In the genomic region with DNA sequence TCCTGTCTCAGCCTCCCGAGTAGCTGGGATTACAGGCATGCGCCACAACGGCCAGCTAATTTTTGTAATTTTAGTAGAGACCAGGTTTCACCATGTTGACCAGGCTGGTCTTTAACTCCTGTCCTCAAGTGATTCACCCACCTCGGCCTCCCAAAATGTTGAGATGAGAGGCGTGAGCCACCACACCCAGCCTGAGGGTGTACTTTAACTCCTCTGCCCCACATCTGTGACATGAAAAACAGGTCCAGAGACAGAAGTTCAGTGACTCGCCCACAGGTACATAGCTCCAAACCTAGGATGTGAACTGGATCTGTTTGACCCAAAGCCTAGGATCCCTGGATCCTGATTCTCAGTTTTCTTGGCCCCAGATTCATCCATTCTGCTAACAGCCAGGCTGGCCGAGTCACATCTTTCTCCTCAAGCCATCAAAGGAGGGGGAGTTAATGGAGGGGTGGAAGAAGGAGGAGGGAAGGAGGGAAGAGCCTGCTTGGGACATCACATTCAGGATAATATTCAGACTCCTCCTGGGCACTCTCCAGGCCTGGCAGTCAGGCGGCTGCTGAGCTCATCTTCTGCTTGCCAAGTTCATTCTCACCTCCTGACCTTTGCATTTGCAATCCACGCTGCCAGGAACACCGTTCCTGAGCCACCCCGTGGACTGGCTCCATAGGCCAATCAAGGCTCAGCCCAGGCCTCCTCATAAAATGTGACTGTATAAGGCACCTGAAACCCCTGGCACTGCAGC, we compare ENCODE assay signal across 10 cellular contexts. TPM values are rescaled to one million over a fixed set of nuclear protein-coding genes. Genes with fewer than 3 reads are reported as not detected.
DNase-seq lines count a peak whose midpoint lies in the region; ATAC-seq and TF ChIP-seq lines count a peak whose summit lies in the region.
"Had no signal": no experiment of that assay in that cellular context is flagged by ENCODE, and none has a peak within 500 bp of the region (broad histone marks: within the 10 kb centered on the region; RNA-seq: fewer than 3 reads in every experiment).

No MANE protein-coding gene starts in this region.

- DNase-seq in A172 (ENCODE audit: low spot score), result peak; percentile 74
- peak in 2 of 3 donors; percentile 66 to 79 for DNase-seq in Peyer's patch
- peak; percentile 96 for DNase-seq in fibroblast of mammary gland (ENCODE audit: low read depth)
- no peak for DNase-seq in iPS-NIHi7 (ENCODE audit: extremely low spot score)
- DNase-seq in dorsolateral prefrontal cortex, result no peak
- no peak for DNase-seq in activated T-helper 2 cell treated with anti-CD3 and anti-CD28 coated beads, Interferon-gamma antibody, Interleukin-2, Interleukin-4, amounts not matched to agents 10 μg/mL and 5 μg/mL and 100 μg/mL, durations not matched to agents 14 hours and 24 hours and 36 hours (ENCODE audit: low spot score)
- no peak for DNase-seq in CD4-positive, alpha-beta T cell
- DNase-seq: activated T-cell treated with anti-CD3 and anti-CD28 coated beads, Interleukin-2, amount 50 U/mL, for 72 hours; BE2C had no signal

- H3K4me1 Mint-ChIP-seq in nephron, result peaks cover 33% of the 10 kb centered on the region
- H3K4me1 Mint-ChIP-seq in activated T-helper 2 cell treated with anti-CD3 and anti-CD28 coated beads, Interferon-gamma antibody, Interleukin-2, Interleukin-4, amounts not matched to agents 10 μg/mL and 5 μg/mL and 100 μg/mL, durations not matched to agents 14 hours and 24 hours and 36 hours (ENCODE audit: low read depth), result peaks cover 19% of the 10 kb centered on the region
- H3K4me1 Mint-ChIP-seq in CD4-positive, alpha-beta T cell (ENCODE audit: low read depth), result peaks cover 17% of the 10 kb centered on the region

- CTCF ChIA-PET in CD4-positive, alpha-beta T cell (lab: Charles Lee), result no interaction called here

- no peaks in the 10 kb centered on the region for H3K9me3 ChIP-seq in Peyer's patch
- H3K9me3 ChIP-seq in CD4-positive, alpha-beta T cell (ENCODE audit: control insufficient read depth, low read length), result no peaks in the 10 kb centered on the region
- H3K9me3 ChIP-seq: BE2C had no signal

- peaks cover 0 to 21% (median 7%) of the 10 kb centered on the region in 4 donors for H3K4me1 ChIP-seq in Peyer's patch

- POLR2A ChIA-PET in CD4-positive, alpha-beta T cell (lab: Charles Lee), result no interaction called here

- H3K27me3 Mint-ChIP-seq in nephron (ENCODE audit: low read depth), result no peaks in the 10 kb centered on the region
- no peaks in the 10 kb centered on the region for H3K27me3 Mint-ChIP-seq in activated T-helper 2 cell treated with anti-CD3 and anti-CD28 coated beads, Interferon-gamma antibody, Interleukin-2, Interleukin-4, amounts not matched to agents 10 μg/mL and 5 μg/mL and 100 μg/mL, durations not matched to agents 14 hours and 24 hours and 36 hours (ENCODE audit: low read depth)
- H3K27me3 Mint-ChIP-seq in CD4-positive, alpha-beta T cell, result no peaks in the 10 kb centered on the region

- peaks cover 4% of the 10 kb centered on the region for H3K36me3 Mint-ChIP-seq in nephron (ENCODE audit: low read depth)
- peaks cover 37% of the 10 kb centered on the region for H3K36me3 Mint-ChIP-seq in activated T-helper 2 cell treated with anti-CD3 and anti-CD28 coated beads, Interferon-gamma antibody, Interleukin-2, Interleukin-4, amounts not matched to agents 10 μg/mL and 5 μg/mL and 100 μg/mL, durations not matched to agents 14 hours and 24 hours and 36 hours (ENCODE audit: low read depth)
- peaks cover 4% of the 10 kb centered on the region for H3K36me3 Mint-ChIP-seq in CD4-positive, alpha-beta T cell (ENCODE audit: low read depth)

- H3K27ac Mint-ChIP-seq in nephron, result peak overlapping the region; percentile 87 to 93 (median 93)
- no peak overlapping the region for H3K27ac Mint-ChIP-seq in activated T-helper 2 cell treated with anti-CD3 and anti-CD28 coated beads, Interferon-gamma antibody, Interleukin-2, Interleukin-4, amounts not matched to agents 10 μg/mL and 5 μg/mL and 100 μg/mL, durations not matched to agents 14 hours and 24 hours and 36 hours
- H3K27ac Mint-ChIP-seq in CD4-positive, alpha-beta T cell, result no peak overlapping the region
- H3K27ac Mint-ChIP-seq: activated T-cell treated with anti-CD3 and anti-CD28 coated beads, Interleukin-2, amount 50 U/mL, for 72 hours had no signal

- no peak for TF ChIP-seq POLR2A in Peyer's patch (IDR thresholded peaks at IDR 0.05)

- no peaks in the 10 kb centered on the region for H3K36me3 ChIP-seq in Peyer's patch

- intact Hi-C loops in dorsolateral prefrontal cortex (cut with DNase I), result no loop called here
- intact Hi-C loops in activated T-helper 2 cell treated with anti-CD3 and anti-CD28 coated beads, Interferon-gamma antibody, Interleukin-2, Interleukin-4, amounts not matched to agents 10 μg/mL and 5 μg/mL and 100 μg/mL, durations not matched to agents 14 hours and 24 hours and 36 hours (cut with micrococcal nuclease), result no loop called here
- intact Hi-C loops in CD4-positive, alpha-beta T cell (cut with DNase I, micrococcal nuclease), result no loop called here

- H3K4me3 Mint-ChIP-seq in nephron, result peak overlapping the region; percentile 48 to 68 (median 52)
- H3K4me3 Mint-ChIP-seq in activated T-helper 2 cell treated with anti-CD3 and anti-CD28 coated beads, Interferon-gamma antibody, Interleukin-2, Interleukin-4, amounts not matched to agents 10 μg/mL and 5 μg/mL and 100 μg/mL, durations not matched to agents 14 hours and 24 hours and 36 hours (ENCODE audit: low read depth), result no peak overlapping the region
- H3K4me3 Mint-ChIP-seq in CD4-positive, alpha-beta T cell, result no peak overlapping the region

- no peaks in the 10 kb centered on the region for H3K9me3 Mint-ChIP-seq in nephron
- no peaks in the 10 kb centered on the region for H3K9me3 Mint-ChIP-seq in activated T-helper 2 cell treated with anti-CD3 and anti-CD28 coated beads, Interferon-gamma antibody, Interleukin-2, Interleukin-4, amounts not matched to agents 10 μg/mL and 5 μg/mL and 100 μg/mL, durations not matched to agents 14 hours and 24 hours and 36 hours
- no peaks in the 10 kb centered on the region for H3K9me3 Mint-ChIP-seq in CD4-positive, alpha-beta T cell
- H3K9me3 Mint-ChIP-seq: activated T-cell treated with anti-CD3 and anti-CD28 coated beads, Interleukin-2, amount 50 U/mL, for 72 hours had no signal

- TF ChIP-seq CTCF in Peyer's patch (IDR thresholded peaks at IDR 0.05) (no peak), fibroblast of mammary gland (conservative IDR thresholded peaks at IDR 0.05; ENCODE audit: control insufficient read depth, insufficient read depth, low read depth, low read length) (no peak), nephron (IDR thresholded peaks at IDR 0.05; ENCODE audit: unreplicated experiment in 3 of 3) (no peak), dorsolateral prefrontal cortex (IDR thresholded peaks at IDR 0.05 in 54 of 56, conservative IDR thresholded peaks at IDR 0.05 in 2 of 56; ENCODE audit: low read depth in 1 of 56, partially characterized antibody in 56 of 56) (no peak)
- no peak for TF ChIP-seq CTCF in CD4-positive, alpha-beta T cell (IDR thresholded peaks at IDR 0.05)

- H3K4me3 ChIP-seq in Peyer's patch (no peak overlapping the region), fibroblast of mammary gland (ENCODE audit: control insufficient read depth, low read depth, low read length) (no peak overlapping the region), dorsolateral prefrontal cortex (no peak overlapping the region)

- ATAC-seq in CD4-positive, alpha-beta T cell (ENCODE audit: poor library complexity), result no peak
- ATAC-seq: activated T-cell treated with anti-CD3 and anti-CD28 coated beads, Interleukin-2, amount 50 U/mL, for 72 hours had no signal

- peak overlapping the region in 2 of 4 donors; percentile 69 to 78 for H3K27ac ChIP-seq in Peyer's patch
- H3K27ac ChIP-seq in dorsolateral prefrontal cortex, result peak overlapping the region in 9 of 59 donors; percentile 13 to 72 (median 48)
- no peak overlapping the region for H3K27ac ChIP-seq in CD4-positive, alpha-beta T cell (ENCODE audit: low read depth, low read length)

- H3K27me3 ChIP-seq in Peyer's patch (no peaks in the 10 kb centered on the region), dorsolateral prefrontal cortex (no peaks in the 10 kb centered on the region)
- H3K27me3 ChIP-seq in CD4-positive, alpha-beta T cell (ENCODE audit: control insufficient read depth, insufficient read depth, low read length), result no peaks in the 10 kb centered on the region
- H3K27me3 ChIP-seq: BE2C had no signal

RNA-seq across cellular contexts. Expression of a gene that starts 3.1 kb away (rescaled TPM):
- 109 and 113 TPM in 2 replicates for total RNA-seq in A172 (2014; rRNA removed; shearing (Covaris generic))
- total RNA-seq in Peyer's patch (10 to 100 TPM in 2 of 4 donors, 1 to 10 TPM in 2; 1.7 to 28.9 (median 8.4) TPM), dorsolateral prefrontal cortex (1 to 10 TPM in 102 of 120 experiments, under 1 TPM in 17, not detected in 1; 0.44 to 4.9 (median 1.8) TPM)
- 38.3 and 38.8 TPM in 2 replicates for total RNA-seq in activated T-helper 2 cell treated with anti-CD3 and anti-CD28 coated beads, Interferon-gamma antibody, Interleukin-2, Interleukin-4, amounts not matched to agents 10 μg/mL and 5 μg/mL and 100 μg/mL, durations not matched to agents 14 hours and 24 hours and 36 hours
- 1 to 10 TPM in 1 of 2 experiments, under 1 TPM in 1; 0.59 to 1.5 TPM for total RNA-seq in CD4-positive, alpha-beta T cell

RNA-seq across cellular contexts. Expression of a gene that starts 44.9 kb away (rescaled TPM):
- total RNA-seq in A172 (2014; rRNA removed; shearing (Covaris generic)), result 135 and 144 TPM in 2 replicates
- total RNA-seq in Peyer's patch, result 100 to 1,000 TPM in 1 of 4 donors, 10 to 100 TPM in 3; 41.9 to 283 (median 68.4) TPM
- 10 to 100 TPM; 13.8 to 97.3 (median 30.1) TPM for total RNA-seq in dorsolateral prefrontal cortex
- total RNA-seq in activated T-helper 2 cell treated with anti-CD3 and anti-CD28 coated beads, Interferon-gamma antibody, Interleukin-2, Interleukin-4, amounts not matched to agents 10 μg/mL and 5 μg/mL and 100 μg/mL, durations not matched to agents 14 hours and 24 hours and 36 hours, result 5.9 and 6.5 TPM in 2 replicates
- not detected for total RNA-seq in CD4-positive, alpha-beta T cell

Comparison
In these comparisons a context has a peak if more than half of its experiments do, and no peak if none do; other contexts are left out.
1. DNase-seq: peak in A172 (single experiment), Peyer's patch (2 of 3) and fibroblast of mammary gland (single experiment); none in iPS-NIHi7 (single experiment), dorsolateral prefrontal cortex (0 of 10), activated T-helper 2 cell treated with anti-CD3 and anti-CD28 coated beads, Interferon-gamma antibody, Interleukin-2, Interleukin-4, amounts not matched to agents 10 μg/mL and 5 μg/mL and 100 μg/mL, durations not matched to agents 14 hours and 24 hours and 36 hours (single experiment) and CD4-positive, alpha-beta T cell (0 of 10).
2. H3K27ac Mint-ChIP-seq: peak in nephron (3 of 3); none in activated T-helper 2 cell treated with anti-CD3 and anti-CD28 coated beads, Interferon-gamma antibody, Interleukin-2, Interleukin-4, amounts not matched to agents 10 μg/mL and 5 μg/mL and 100 μg/mL, durations not matched to agents 14 hours and 24 hours and 36 hours (single experiment) and CD4-positive, alpha-beta T cell (single experiment).
3. H3K4me3 Mint-ChIP-seq: peak in nephron (3 of 3); none in activated T-helper 2 cell treated with anti-CD3 and anti-CD28 coated beads, Interferon-gamma antibody, Interleukin-2, Interleukin-4, amounts not matched to agents 10 μg/mL and 5 μg/mL and 100 μg/mL, durations not matched to agents 14 hours and 24 hours and 36 hours (single experiment) and CD4-positive, alpha-beta T cell (single experiment).